In genomic region chr17:32349854-32350661, GRCh38 we compare ENCODE assay signal across 8 cellular contexts. TPM values are rescaled to one million over a fixed set of nuclear protein-coding genes. Genes with fewer than 3 reads are reported as not detected.
A peak's percentile ranks its signal among the peaks of the same experiment; 100 is the strongest.
DNase-seq lines count a peak whose midpoint lies in the region; ATAC-seq and TF ChIP-seq lines count a peak whose summit lies in the region.

Gene ZNF207 (plus strand): TSS chr17:32350157. CDS start chr17:32350286, 129 bp downstream.

- peak within 1 kb of the TSS; percentile 98 to 99 for H3K27ac ChIP-seq in testis

- H3K4me3 ChIP-seq in GM06990 (replicated peaks; ENCODE audit: low read depth, low read length) (peak within 1 kb of the TSS; percentile 89), testis (peak within 1 kb of the TSS; percentile 68 to 100)

- peak; percentile 79 for TF ChIP-seq POLR2A in testis (IDR thresholded peaks at IDR 0.05)

- peak within 1 kb of the TSS; percentile 100 for H3K4me3 Mint-ChIP-seq in activated naive CD8-positive, alpha-beta T cell

- H3K27ac Mint-ChIP-seq in activated naive CD8-positive, alpha-beta T cell: peak within 1 kb of the TSS; percentile 99

- H3K27me3 Mint-ChIP-seq in activated naive CD8-positive, alpha-beta T cell: no peaks in the 10 kb centered on the region

- H3K9me3 ChIP-seq in testis: no peaks in the 10 kb centered on the region

- H3K9me3 Mint-ChIP-seq in activated naive CD8-positive, alpha-beta T cell (ENCODE audit: low read depth): no peaks in the 10 kb centered on the region

- TF ChIP-seq CTCF in GM06990 (IDR thresholded peaks at IDR 0.05; ENCODE audit: insufficient read depth, low read length, poor library complexity, severe bottlenecking) (no peak), omental fat pad (IDR thresholded peaks at IDR 0.05) (no peak), testis (IDR thresholded peaks at IDR 0.05) (no peak)

- H3K36me3 Mint-ChIP-seq in activated naive CD8-positive, alpha-beta T cell: peaks cover 6% of the 10 kb centered on the region

- H3K27me3 ChIP-seq in GM06990 (replicated peaks; ENCODE audit: control insufficient read depth, insufficient read depth, low read length) (no peaks in the 10 kb centered on the region), testis (no peaks in the 10 kb centered on the region)

- ATAC-seq in HG02610 (IDR thresholded peaks at IDR 0.05; ENCODE audit: unreplicated experiment) (peak; percentile 91), omental fat pad (ENCODE audit: low FRiP score) (peak; percentile 98)

- WGBS in testis, 2 donors: 0 to 1% methylated on average over 46 to 47 of the region's 47 CpGs

- H3K4me1 Mint-ChIP-seq in activated naive CD8-positive, alpha-beta T cell (ENCODE audit: low read depth): peaks cover 35% of the 10 kb centered on the region

- DNase-seq in GM06990 (ENCODE audit: extremely low read depth, insufficient read length): peak; percentile 94
- DNase-seq in NCI-H1105 (lab: John Stamatoyannopoulos, UW): peak; percentile 98
- peak; percentile 88 for DNase-seq in SKM-1 treated with dmso at 0.1 percent for 144 hours (lab: John Stamatoyannopoulos, UW; ENCODE audit: unreplicated experiment)
- peak; percentile 97 for DNase-seq in glomerular visceral epithelial cell (ENCODE audit: extremely low spot score)
- DNase-seq in omental fat pad (ENCODE audit: low spot score): peak; percentile 68
- DNase-seq in testis: peak; percentile 97

- H3K36me3 ChIP-seq in GM06990 (ENCODE audit: control insufficient read depth, insufficient read depth, low read length): peaks cover 14% of the 10 kb centered on the region
- no peaks in the 10 kb centered on the region for H3K36me3 ChIP-seq in testis (ENCODE audit: low read depth, missing control alignments)

- intact Hi-C loops in testis (cut with DNase I; ENCODE audit: low total_unique reads): no loop called here

- peaks cover 19% of the 10 kb centered on the region for H3K4me1 ChIP-seq in testis

RNA-seq across cellular contexts. Expression of gene ZNF207, which starts in this region (rescaled TPM):
- total RNA-seq in omental fat pad (100 to 1,000 TPM; 121 to 193 (median 141) TPM), testis (100 to 1,000 TPM; 206 to 240 TPM)
- polyA plus RNA-seq in testis (ENCODE audit: insufficient read depth, low read depth, low replicate concordance): 155 TPM

Comparison
In these comparisons a context has a peak if more than half of its experiments do, and no peak if none do; other contexts are left out.
1. Peak in every context shown above with its lines: DNase-seq, ATAC-seq, H3K4me3 ChIP-seq and H3K27ac ChIP-seq.